ENCODE assay signal across 1 cellular context in the genomic region with DNA sequence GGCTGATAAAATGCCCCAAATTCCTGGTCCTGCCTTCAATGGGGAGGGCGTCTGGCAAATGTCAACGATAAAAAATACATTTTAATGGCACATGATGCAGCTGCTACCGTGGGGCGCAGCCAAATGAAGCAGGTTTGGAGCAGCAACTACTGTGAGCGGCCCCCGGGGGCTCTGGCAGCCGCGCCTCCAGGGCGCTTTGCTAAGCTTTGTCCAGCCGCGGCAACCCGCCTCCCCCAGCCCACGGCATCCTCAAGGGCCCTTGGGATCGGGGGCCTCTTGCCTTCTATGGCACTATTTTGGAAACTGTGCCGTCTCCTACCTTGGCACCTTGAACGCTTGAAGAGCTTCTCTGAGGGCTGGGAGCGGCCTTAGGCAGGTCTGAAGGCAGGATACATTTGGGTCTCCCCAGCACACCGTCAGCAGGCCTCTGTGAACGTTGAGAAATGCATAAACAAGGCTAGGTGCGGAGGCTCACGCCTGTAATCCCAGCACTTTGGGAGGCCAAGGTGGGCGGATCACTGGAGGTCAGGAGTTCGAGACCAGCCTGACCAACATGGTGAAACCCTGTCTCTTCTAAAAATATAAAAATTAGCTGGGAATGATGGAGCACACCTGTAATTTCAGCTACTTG.
TF ChIP-seq lines count a peak whose summit lies in the region.

No MANE protein-coding gene starts in this region.

TF ChIP-seq in HepG2, 621 proteins besides CTCF, POLR2A, EP300 and RAD21:
- TF ChIP-seq, protein P1, sequence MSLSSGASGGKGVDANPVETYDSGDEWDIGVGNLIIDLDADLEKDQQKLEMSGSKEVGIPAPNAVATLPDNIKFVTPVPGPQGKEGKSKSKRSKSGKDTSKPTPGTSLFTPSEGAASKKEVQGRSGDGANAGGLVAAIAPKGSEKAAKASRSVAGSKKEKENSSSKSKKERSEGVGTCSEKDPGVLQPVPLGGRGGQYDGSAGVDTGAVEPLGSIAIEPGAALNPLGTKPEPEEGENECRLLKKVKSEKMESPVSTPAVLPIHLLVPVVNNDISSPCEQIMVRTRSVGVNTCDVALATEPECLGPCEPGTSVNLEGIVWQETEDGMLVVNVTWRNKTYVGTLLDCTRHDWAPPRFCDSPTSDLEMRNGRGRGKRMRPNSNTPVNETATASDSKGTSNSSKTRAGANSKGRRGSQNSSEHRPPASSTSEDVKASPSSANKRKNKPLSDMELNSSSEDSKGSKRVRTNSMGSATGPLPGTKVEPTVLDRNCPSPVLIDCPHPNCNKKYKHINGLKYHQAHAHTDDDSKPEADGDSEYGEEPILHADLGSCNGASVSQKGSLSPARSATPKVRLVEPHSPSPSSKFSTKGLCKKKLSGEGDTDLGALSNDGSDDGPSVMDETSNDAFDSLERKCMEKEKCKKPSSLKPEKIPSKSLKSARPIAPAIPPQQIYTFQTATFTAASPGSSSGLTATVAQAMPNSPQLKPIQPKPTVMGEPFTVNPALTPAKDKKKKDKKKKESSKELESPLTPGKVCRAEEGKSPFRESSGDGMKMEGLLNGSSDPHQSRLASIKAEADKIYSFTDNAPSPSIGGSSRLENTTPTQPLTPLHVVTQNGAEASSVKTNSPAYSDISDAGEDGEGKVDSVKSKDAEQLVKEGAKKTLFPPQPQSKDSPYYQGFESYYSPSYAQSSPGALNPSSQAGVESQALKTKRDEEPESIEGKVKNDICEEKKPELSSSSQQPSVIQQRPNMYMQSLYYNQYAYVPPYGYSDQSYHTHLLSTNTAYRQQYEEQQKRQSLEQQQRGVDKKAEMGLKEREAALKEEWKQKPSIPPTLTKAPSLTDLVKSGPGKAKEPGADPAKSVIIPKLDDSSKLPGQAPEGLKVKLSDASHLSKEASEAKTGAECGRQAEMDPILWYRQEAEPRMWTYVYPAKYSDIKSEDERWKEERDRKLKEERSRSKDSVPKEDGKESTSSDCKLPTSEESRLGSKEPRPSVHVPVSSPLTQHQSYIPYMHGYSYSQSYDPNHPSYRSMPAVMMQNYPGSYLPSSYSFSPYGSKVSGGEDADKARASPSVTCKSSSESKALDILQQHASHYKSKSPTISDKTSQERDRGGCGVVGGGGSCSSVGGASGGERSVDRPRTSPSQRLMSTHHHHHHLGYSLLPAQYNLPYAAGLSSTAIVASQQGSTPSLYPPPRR (CRISPR knock-in tag; IDR thresholded peaks at IDR 0.05; ENCODE audit: borderline replicate concordance): no peak
- 0 out of 2 replicates have a peak, but pooled peaks have one; percentile 18 for TF ChIP-seq EED (CRISPR knock-in tag; IDR thresholded peaks at IDR 0.05)
